28 cellular contexts compared by ENCODE assay signal in the genomic region with DNA sequence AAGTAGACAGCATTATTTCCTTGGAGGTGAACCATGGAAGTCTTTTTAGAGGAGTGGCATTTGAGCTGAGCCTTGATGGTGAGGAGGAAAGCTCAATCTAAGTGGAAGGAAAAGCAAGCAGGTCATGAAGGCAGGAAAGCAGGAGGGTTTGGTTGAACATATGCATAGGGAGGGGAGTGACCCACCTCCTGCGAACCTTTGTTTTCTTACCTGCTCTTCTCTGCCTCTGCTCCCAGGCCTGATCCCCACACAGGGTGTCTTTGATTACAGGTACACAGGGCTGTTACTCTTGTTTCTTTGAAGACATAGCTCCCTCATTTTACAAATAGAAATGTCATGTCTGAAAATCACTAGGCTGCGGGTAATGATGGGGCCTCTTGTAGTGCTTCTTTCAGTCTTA.
"Had no signal": no experiment of that assay in that cellular context is flagged by ENCODE, and none has a peak within 500 bp of the region (broad histone marks: within the 10 kb centered on the region; RNA-seq: fewer than 3 reads in every experiment).

No MANE protein-coding gene starts in this region.

- H3K9me3 ChIP-seq: stomach, suprapubic skin, testis, thoracic aorta, thyroid gland, tibial artery, tibial nerve, transverse colon, upper lobe of left lung, upper lobe of right lung, uterus, vagina had no signal

- ATAC-seq: stimulated activated effector memory CD8-positive, alpha-beta T cell treated with anti-CD3 and anti-CD28 coated beads, Interleukin-12 subunit alpha, Interleukin-12 subunit beta, amount 100 ng/mL, for 72 hours; stimulated activated memory B cell treated with anti-CD40 and anti-IgM and Interleukin-4, amounts not matched to agents 10 μg/mL and 1 μg/mL and 100 μg/mL, for 72 hours; stimulated activated naive B cell treated with anti-CD40 and anti-IgM and Interleukin-4, amounts not matched to agents 10 μg/mL and 1 μg/mL and 100 μg/mL, for 72 hours; stimulated activated naive CD8-positive, alpha-beta T cell treated with anti-CD3 and anti-CD28 coated beads, Interleukin-15, amount 100 ng/mL, for 72 hours; stimulated activated naive CD8-positive, alpha-beta T cell treated with anti-CD3 and anti-CD28 coated beads, Interleukin-15, Interleukin-2, amounts not matched to agents 100 U/mL and 50 U/mL, for 24 hours; upper lobe of right lung had no signal

- DNase-seq: stimulated activated CD4-positive, alpha-beta T cell treated with anti-CD3 and anti-CD28 coated beads, Interleukin-2, amount 100 ng/mL, for 48 hours; stimulated activated CD4-positive, alpha-beta T cell treated with anti-CD3 and anti-CD28 coated beads, Interleukin-4, amount 100 ng/mL, for 1 hour; stimulated activated CD4-positive, alpha-beta T cell treated with anti-CD3 and anti-CD28 coated beads, Interleukin-4, amount 100 ng/mL, for 24 hours; stimulated activated CD4-positive, alpha-beta T cell treated with anti-CD3 and anti-CD28 coated beads, Interleukin-4, amount 100 ng/mL, for 4 hours; stimulated activated CD8-positive, alpha-beta memory T cell treated with anti-CD3 and anti-CD28 coated beads, Interleukin-4, amount 100 ng/mL, for 48 hours; stimulated activated naive B cell treated with anti-CD40 and anti-IgM and Interleukin-4, amounts not matched to agents 10 μg/mL and 1 μg/mL and 100 μg/mL, for 72 hours; stimulated activated naive CD4-positive, alpha-beta T cell; stimulated activated naive CD4-positive, alpha-beta T cell treated with Interleukin-2 at 50 U/mL for 16 hours; stimulated activated naive CD8-positive, alpha-beta T cell treated with anti-CD3 and anti-CD28 coated beads, Interleukin-15, amount 100 ng/mL, for 72 hours; stimulated activated naive CD8-positive, alpha-beta T cell treated with anti-CD3 and anti-CD28 coated beads, Interleukin-15, Interleukin-2, amounts not matched to agents 100 U/mL and 50 U/mL, for 24 hours; stomach; substantia nigra; testis; thyroid gland; tibial artery; transverse colon; trophoblast cell; upper lobe of left lung; upper lobe of right lung; uterus had no signal

- H3K4me1 Mint-ChIP-seq: stimulated activated effector memory CD8-positive, alpha-beta T cell treated with anti-CD3 and anti-CD28 coated beads, Interleukin-12 subunit alpha, Interleukin-12 subunit beta, amount 100 ng/mL, for 72 hours; stimulated activated memory B cell treated with anti-CD40 and anti-IgM and Interleukin-4, amounts not matched to agents 10 μg/mL and 1 μg/mL and 100 μg/mL, for 72 hours; stimulated activated naive B cell treated with anti-CD40 and anti-IgM and Interleukin-4, amounts not matched to agents 10 μg/mL and 1 μg/mL and 100 μg/mL, for 72 hours; stimulated activated naive CD8-positive, alpha-beta T cell treated with anti-CD3 and anti-CD28 coated beads, Interleukin-15, amount 100 ng/mL, for 72 hours had no signal

- H3K27ac Mint-ChIP-seq: stimulated activated effector memory CD8-positive, alpha-beta T cell treated with anti-CD3 and anti-CD28 coated beads, Interleukin-12 subunit alpha, Interleukin-12 subunit beta, amount 100 ng/mL, for 72 hours; stimulated activated memory B cell treated with anti-CD40 and anti-IgM and Interleukin-4, amounts not matched to agents 10 μg/mL and 1 μg/mL and 100 μg/mL, for 72 hours; stimulated activated naive B cell treated with anti-CD40 and anti-IgM and Interleukin-4, amounts not matched to agents 10 μg/mL and 1 μg/mL and 100 μg/mL, for 72 hours; stimulated activated naive CD8-positive, alpha-beta T cell treated with anti-CD3 and anti-CD28 coated beads, Interleukin-15, amount 100 ng/mL, for 72 hours; stimulated activated naive CD8-positive, alpha-beta T cell treated with anti-CD3 and anti-CD28 coated beads, Interleukin-15, Interleukin-2, amounts not matched to agents 100 ng/mL and 50 ng/mL, for 24 hours; type B pancreatic cell had no signal

- H3K36me3 ChIP-seq: stomach, suprapubic skin, thoracic aorta, thyroid gland, tibial artery, tibial nerve, transverse colon, upper lobe of left lung, upper lobe of right lung, uterus, vagina had no signal

- H3K27ac ChIP-seq: stomach, suprapubic skin, testis, thoracic aorta, thyroid gland, tibial artery, tibial nerve, transverse colon, upper lobe of left lung, upper lobe of right lung, uterus, vagina had no signal

- H3K4me3 Mint-ChIP-seq: stimulated activated effector memory CD8-positive, alpha-beta T cell treated with anti-CD3 and anti-CD28 coated beads, Interleukin-12 subunit alpha, Interleukin-12 subunit beta, amount 100 ng/mL, for 72 hours; stimulated activated memory B cell treated with anti-CD40 and anti-IgM and Interleukin-4, amounts not matched to agents 10 μg/mL and 1 μg/mL and 100 μg/mL, for 72 hours; stimulated activated naive B cell treated with anti-CD40 and anti-IgM and Interleukin-4, amounts not matched to agents 10 μg/mL and 1 μg/mL and 100 μg/mL, for 72 hours; stimulated activated naive CD8-positive, alpha-beta T cell treated with anti-CD3 and anti-CD28 coated beads, Interleukin-15, amount 100 ng/mL, for 72 hours; stimulated activated naive CD8-positive, alpha-beta T cell treated with anti-CD3 and anti-CD28 coated beads, Interleukin-15, Interleukin-2, amounts not matched to agents 100 ng/mL and 50 ng/mL, for 24 hours; type B pancreatic cell had no signal

- H3K4me1 ChIP-seq: stomach, suprapubic skin, testis, transverse colon, upper lobe of left lung, upper lobe of right lung, uterus, vagina had no signal

- H3K27me3 ChIP-seq: stomach, suprapubic skin, testis, thyroid gland, tibial artery, tibial nerve, transverse colon, upper lobe of left lung, upper lobe of right lung, uterus, vagina had no signal

- H3K27me3 Mint-ChIP-seq: stimulated activated memory B cell treated with anti-CD40 and anti-IgM and Interleukin-4, amounts not matched to agents 10 μg/mL and 1 μg/mL and 100 μg/mL, for 72 hours; stimulated activated naive CD8-positive, alpha-beta T cell treated with anti-CD3 and anti-CD28 coated beads, Interleukin-15, amount 100 ng/mL, for 72 hours; stimulated activated naive CD8-positive, alpha-beta T cell treated with anti-CD3 and anti-CD28 coated beads, Interleukin-15, Interleukin-2, amounts not matched to agents 100 ng/mL and 50 ng/mL, for 24 hours; type B pancreatic cell had no signal

- H3K9me3 Mint-ChIP-seq: stimulated activated effector memory CD8-positive, alpha-beta T cell treated with anti-CD3 and anti-CD28 coated beads, Interleukin-12 subunit alpha, Interleukin-12 subunit beta, amount 100 ng/mL, for 72 hours; stimulated activated memory B cell treated with anti-CD40 and anti-IgM and Interleukin-4, amounts not matched to agents 10 μg/mL and 1 μg/mL and 100 μg/mL, for 72 hours; type B pancreatic cell had no signal

- H3K36me3 Mint-ChIP-seq: stimulated activated effector memory CD8-positive, alpha-beta T cell treated with anti-CD3 and anti-CD28 coated beads, Interleukin-12 subunit alpha, Interleukin-12 subunit beta, amount 100 ng/mL, for 72 hours; stimulated activated memory B cell treated with anti-CD40 and anti-IgM and Interleukin-4, amounts not matched to agents 10 μg/mL and 1 μg/mL and 100 μg/mL, for 72 hours; stimulated activated naive B cell treated with anti-CD40 and anti-IgM and Interleukin-4, amounts not matched to agents 10 μg/mL and 1 μg/mL and 100 μg/mL, for 72 hours; type B pancreatic cell had no signal

- H3K4me3 ChIP-seq: stomach, suprapubic skin, testis, thoracic aorta, thyroid gland, tibial artery, tibial nerve, transverse colon, upper lobe of left lung, upper lobe of right lung, uterus, vagina had no signal
